Comparison of ENCODE assay signal across 8 cellular contexts in the genomic region with DNA sequence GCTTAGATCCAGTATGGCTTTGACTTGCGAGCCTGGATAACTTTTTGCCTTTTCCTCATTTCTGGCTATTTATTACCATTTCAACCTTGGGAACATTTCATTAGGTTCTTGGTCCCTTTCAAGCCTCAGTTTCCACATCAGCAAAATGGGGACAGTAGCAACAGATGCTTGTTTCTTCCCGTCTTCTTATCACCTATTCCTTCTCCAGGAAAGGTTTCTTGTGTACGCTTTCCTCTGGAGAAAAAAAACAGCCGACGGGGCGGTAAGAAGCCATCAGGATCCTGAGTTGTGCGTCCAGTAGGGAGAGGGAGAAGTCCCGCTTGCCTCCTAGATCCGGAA. TPM values are rescaled to one million over a fixed set of nuclear protein-coding genes. Genes with fewer than 3 reads are reported as not detected.
DNase-seq lines count a peak whose midpoint lies in the region; ATAC-seq, FAIRE-seq and TF ChIP-seq lines count a peak whose summit lies in the region.

No MANE protein-coding gene starts in this region.

- H3K79me2 ChIP-seq in keratinocyte (ENCODE audit: control insufficient read depth, insufficient read depth, low read length): peaks cover 29% of the 10 kb centered on the region

- H3K9me3 ChIP-seq in keratinocyte (ENCODE audit: control insufficient read depth, low read depth, low read length) (no peaks in the 10 kb centered on the region), subcutaneous abdominal adipose tissue (ENCODE audit: control insufficient read depth in 5 of 5, low read length in 5 of 5) (peaks cover 0 to 2% (median 0%) of the 10 kb centered on the region in 5 donors)

- H3K9me1 ChIP-seq in keratinocyte (ENCODE audit: control insufficient read depth, extremely low read depth, insufficient read depth, low read length): no peaks in the 10 kb centered on the region

- no peak for FAIRE-seq in keratinocyte (lab: Jason Lieb, UNC)

- no peak for DNase-seq in T-helper 2 cell treated with Interferon-gamma antibody and Interleukin-4, amounts not matched to agents 5 μg/mL and 100 μg/mL, for 36 hours (ENCODE audit: low spot score)
- DNase-seq in T-helper 2 cell: no peak
- no peak for DNase-seq in activated naive CD8-positive, alpha-beta T cell treated with anti-CD3 and anti-CD28 coated beads, Interleukin-2, amount 50 U/mL, for 24 hours
- DNase-seq in keratinocyte (ENCODE audit: low read depth, low spot score): no peak
- no peak for DNase-seq in GOT3 (lab: John Stamatoyannopoulos, UW)

- H3K27ac ChIP-seq in keratinocyte (ENCODE audit: control insufficient read depth, insufficient read depth, low read length): peak overlapping the region; percentile 63
- peak overlapping the region; percentile 45 for H3K27ac ChIP-seq in subcutaneous abdominal adipose tissue (ENCODE audit: low read depth, low read length)

- H3K27ac Mint-ChIP-seq in T-helper 2 cell treated with Interferon-gamma antibody and Interleukin-4, amounts not matched to agents 5 μg/mL and 100 μg/mL, for 36 hours: peak overlapping the region; percentile 60
- peak overlapping the region; percentile 49 for H3K27ac Mint-ChIP-seq in activated naive CD8-positive, alpha-beta T cell treated with anti-CD3 and anti-CD28 coated beads, Interleukin-2, amount 50 U/mL, for 24 hours

- H3K9me3 Mint-ChIP-seq in T-helper 2 cell treated with Interferon-gamma antibody and Interleukin-4, amounts not matched to agents 5 μg/mL and 100 μg/mL, for 36 hours: no peaks in the 10 kb centered on the region
- H3K9me3 Mint-ChIP-seq in activated naive CD8-positive, alpha-beta T cell treated with anti-CD3 and anti-CD28 coated beads, Interleukin-2, amount 50 U/mL, for 24 hours: no peaks in the 10 kb centered on the region

- H3K27me3 ChIP-seq in keratinocyte (ENCODE audit: control insufficient read depth, extremely low read depth, insufficient read depth, low read length) (no peaks in the 10 kb centered on the region), subcutaneous abdominal adipose tissue (ENCODE audit: control insufficient read depth in 5 of 5, insufficient read depth in 4 of 5, low read length in 5 of 5) (no peaks in the 10 kb centered on the region)

- dilution Hi-C loops in keratinocyte (cut with MboI; ENCODE audit: extremely low pct_ligation_motif_present, low sequenced_read_pairs): no loop called here

- no peak for ATAC-seq in activated naive CD8-positive, alpha-beta T cell treated with anti-CD3 and anti-CD28 coated beads, Interleukin-2, amount 50 U/mL, for 24 hours
- ATAC-seq in HG02623 (IDR thresholded peaks at IDR 0.05; ENCODE audit: unreplicated experiment): no peak
- ATAC-seq in HG03520 (IDR thresholded peaks at IDR 0.05; ENCODE audit: unreplicated experiment): no peak

- peaks cover 14% of the 10 kb centered on the region for H3K4me1 Mint-ChIP-seq in T-helper 2 cell treated with Interferon-gamma antibody and Interleukin-4, amounts not matched to agents 5 μg/mL and 100 μg/mL, for 36 hours (ENCODE audit: low read depth)
- H3K4me1 Mint-ChIP-seq in activated naive CD8-positive, alpha-beta T cell treated with anti-CD3 and anti-CD28 coated beads, Interleukin-2, amount 50 U/mL, for 24 hours: peaks cover 21% of the 10 kb centered on the region

- peak overlapping the region; percentile 85 for H2AFZ ChIP-seq in keratinocyte (ENCODE audit: control insufficient read depth, low read length)

- peak overlapping the region; percentile 58 to 67 (median 65) for H3K4me3 ChIP-seq in keratinocyte (ENCODE audit: control insufficient read depth in 2 of 3, extremely low read depth in 1 of 3, insufficient read depth in 2 of 3, low read depth in 1 of 3, low read length in 3 of 3)
- H3K4me3 ChIP-seq in subcutaneous abdominal adipose tissue (ENCODE audit: low read depth in 1 of 5, low read length in 5 of 5): peak overlapping the region; percentile 61 to 87 (median 77)

- peak overlapping the region; percentile 85 for H3K4me2 ChIP-seq in keratinocyte (ENCODE audit: control insufficient read depth, extremely low read depth, insufficient read depth, low read depth, low read length)

- peaks cover 78% of the 10 kb centered on the region for H3K27me3 Mint-ChIP-seq in T-helper 2 cell treated with Interferon-gamma antibody and Interleukin-4, amounts not matched to agents 5 μg/mL and 100 μg/mL, for 36 hours (ENCODE audit: low read depth)
- peaks cover 20% of the 10 kb centered on the region for H3K27me3 Mint-ChIP-seq in activated naive CD8-positive, alpha-beta T cell treated with anti-CD3 and anti-CD28 coated beads, Interleukin-2, amount 50 U/mL, for 24 hours

- no peak for TF ChIP-seq CTCF in keratinocyte (optimal IDR thresholded peaks at IDR 0.05 in 1 of 3, IDR thresholded peaks at IDR 0.05 in 1 of 3, conservative IDR thresholded peaks at IDR 0.05 in 1 of 3; ENCODE audit: extremely low read depth in 1 of 3, insufficient read depth in 2 of 3, low read length in 3 of 3)

- no peaks in the 10 kb centered on the region for H4K20me1 ChIP-seq in keratinocyte (ENCODE audit: control insufficient read depth, extremely low read depth, insufficient read depth, low read length)

- H3K4me3 Mint-ChIP-seq in T-helper 2 cell treated with Interferon-gamma antibody and Interleukin-4, amounts not matched to agents 5 μg/mL and 100 μg/mL, for 36 hours: peak overlapping the region; percentile 72
- H3K4me3 Mint-ChIP-seq in activated naive CD8-positive, alpha-beta T cell treated with anti-CD3 and anti-CD28 coated beads, Interleukin-2, amount 50 U/mL, for 24 hours: peak overlapping the region; percentile 71

- H3K36me3 Mint-ChIP-seq in T-helper 2 cell treated with Interferon-gamma antibody and Interleukin-4, amounts not matched to agents 5 μg/mL and 100 μg/mL, for 36 hours (ENCODE audit: low read depth): no peaks in the 10 kb centered on the region
- H3K36me3 Mint-ChIP-seq in activated naive CD8-positive, alpha-beta T cell treated with anti-CD3 and anti-CD28 coated beads, Interleukin-2, amount 50 U/mL, for 24 hours (ENCODE audit: low read depth): no peaks in the 10 kb centered on the region

- peak overlapping the region; percentile 87 for H3K9ac ChIP-seq in keratinocyte (ENCODE audit: control insufficient read depth, extremely low read depth, insufficient read depth, low read length)
- peak overlapping the region; percentile 2 to 68 (median 56) for H3K9ac ChIP-seq in subcutaneous abdominal adipose tissue (ENCODE audit: low read length in 5 of 5)

- H3K4me1 ChIP-seq in keratinocyte (ENCODE audit: control insufficient read depth, extremely low read depth, insufficient read depth, low read length) (peaks cover 19% of the 10 kb centered on the region), subcutaneous abdominal adipose tissue (ENCODE audit: control insufficient read depth in 5 of 5, insufficient read depth in 5 of 5, low read length in 5 of 5) (peaks cover 0 to 47% (median 43%) of the 10 kb centered on the region in 5 donors)

- H3K36me3 ChIP-seq in keratinocyte (ENCODE audit: control insufficient read depth in 2 of 2, extremely low read depth in 1 of 2, insufficient read depth in 2 of 2, low read length in 2 of 2) (no peaks in the 10 kb centered on the region), subcutaneous abdominal adipose tissue (ENCODE audit: control insufficient read depth in 5 of 5, insufficient read depth in 5 of 5, low read length in 5 of 5) (no peaks in the 10 kb centered on the region)

RNA-seq across cellular contexts. Expression of a gene that starts 0.5 kb away (rescaled TPM):
- polyA plus RNA-seq in keratinocyte: 21.8 to 26.7 TPM (median 22.9 TPM) in 3 replicates
- 14.2 TPM for polyA plus RNA-seq in keratinocyte (2011; ENCODE audit: low read depth)
- 9.6 and 19.9 TPM in 2 replicates for polyA plus RNA-seq in keratinocyte (2011; cell fraction: cytosol; rRNA removed)
- polyA plus RNA-seq in keratinocyte (2011; cell fraction: nucleus; rRNA removed): 15.0 TPM in 2 replicates
- polyA plus RNA-seq in keratinocyte (2012; ENCODE audit: low replicate concordance): 20.3 and 23.1 TPM in 2 replicates
- 49.7 to 68.6 TPM (median 60.1 TPM) in 3 replicates for polyA minus RNA-seq in keratinocyte
- 17.6 TPM for polyA minus RNA-seq in keratinocyte (2011; cell fraction: cytosol; rRNA and poly(A)+ RNA removed)
- 21.5 and 50.7 TPM in 2 replicates for polyA minus RNA-seq in keratinocyte (2011; cell fraction: nucleus; rRNA and poly(A)+ RNA removed)
